In the genomic region with DNA sequence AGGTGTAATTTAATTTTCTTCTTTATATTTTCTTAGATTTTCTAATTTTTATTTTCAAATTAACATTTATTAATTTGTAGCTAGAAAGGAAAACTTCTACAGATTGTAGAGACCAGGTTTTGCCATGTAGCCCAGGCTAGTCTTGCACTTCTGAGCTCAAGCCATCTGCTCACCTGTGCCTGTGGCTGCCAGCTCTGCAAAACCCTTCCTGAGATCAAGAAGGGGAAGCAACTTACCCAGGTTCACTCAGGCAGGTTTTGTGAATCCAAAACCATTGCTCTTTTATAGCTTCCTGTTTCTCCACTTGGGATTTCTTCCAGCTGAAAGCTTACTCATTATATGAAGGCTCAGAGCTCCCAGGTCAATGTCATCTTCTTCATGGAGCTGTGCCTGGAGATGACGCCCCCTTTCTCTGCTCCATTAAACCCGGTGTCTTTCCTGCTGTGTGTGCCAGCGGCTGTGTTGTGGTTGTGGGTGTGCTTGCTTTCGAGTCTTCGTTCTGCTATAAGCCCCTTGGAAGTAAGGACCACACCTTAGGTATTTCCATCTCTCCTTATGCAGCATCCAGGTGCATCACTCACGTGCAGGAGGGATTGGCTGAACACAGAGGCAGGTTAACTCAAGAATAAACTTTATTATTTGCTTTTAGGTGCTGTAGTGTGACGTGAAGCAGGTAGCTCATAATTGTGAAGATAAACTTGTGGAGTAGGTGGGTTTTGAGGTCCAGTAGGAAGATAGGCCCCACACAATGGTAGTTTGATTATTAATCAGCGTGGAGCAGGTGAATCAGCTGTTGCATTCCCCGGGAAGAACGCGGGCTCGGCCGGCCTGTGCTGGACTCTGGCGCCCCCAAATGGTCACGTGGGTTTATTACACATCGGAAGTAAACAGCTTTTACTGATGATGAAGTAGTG, we compare ENCODE assay signal across 8 cellular contexts. TPM values are rescaled to one million over a fixed set of nuclear protein-coding genes. Genes with fewer than 3 reads are reported as not detected.
DNase-seq lines count a peak whose midpoint lies in the region; ATAC-seq, FAIRE-seq and TF ChIP-seq lines count a peak whose summit lies in the region.

No MANE protein-coding gene starts in this region.

- H3K27ac Mint-ChIP-seq in activated T-cell treated with anti-CD3 and anti-CD28 coated beads, Interleukin-2, amount 50 U/mL, for 72 hours: peak overlapping the region; percentile 45
- no peak overlapping the region for H3K27ac Mint-ChIP-seq in neural crest cell (ENCODE audit: unreplicated experiment)
- H3K27ac Mint-ChIP-seq in stimulated activated naive CD8-positive, alpha-beta T cell treated with anti-CD3 and anti-CD28 coated beads, Interleukin-15, Interleukin-2, amounts not matched to agents 100 ng/mL and 50 ng/mL, for 24 hours: no peak overlapping the region

- H3K36me3 Mint-ChIP-seq in activated T-cell treated with anti-CD3 and anti-CD28 coated beads, Interleukin-2, amount 50 U/mL, for 72 hours (ENCODE audit: insufficient read depth in 2 of 2): no peaks in the 10 kb centered on the region
- peaks cover 4% of the 10 kb centered on the region for H3K36me3 Mint-ChIP-seq in neural crest cell (ENCODE audit: low read depth)
- H3K36me3 Mint-ChIP-seq in stimulated activated naive CD8-positive, alpha-beta T cell treated with anti-CD3 and anti-CD28 coated beads, Interleukin-15, Interleukin-2, amounts not matched to agents 100 ng/mL and 50 ng/mL, for 24 hours (ENCODE audit: low read depth): no peaks in the 10 kb centered on the region

- peak; percentile 86 to 90 for ATAC-seq in activated T-cell treated with anti-CD3 and anti-CD28 coated beads, Interleukin-2, amount 50 U/mL, for 72 hours (replicated peaks in 1 of 2)
- no peak for ATAC-seq in HG03039 (IDR thresholded peaks at IDR 0.05; ENCODE audit: unreplicated experiment)

- no peaks in the 10 kb centered on the region for H3K9me3 Mint-ChIP-seq in activated T-cell treated with anti-CD3 and anti-CD28 coated beads, Interleukin-2, amount 50 U/mL, for 72 hours
- peaks cover 6% of the 10 kb centered on the region for H3K9me3 Mint-ChIP-seq in neural crest cell
- no peaks in the 10 kb centered on the region for H3K9me3 Mint-ChIP-seq in stimulated activated naive CD8-positive, alpha-beta T cell treated with anti-CD3 and anti-CD28 coated beads, Interleukin-15, Interleukin-2, amounts not matched to agents 100 ng/mL and 50 ng/mL, for 24 hours

- peak overlapping the region; percentile 59 to 64 for H3K4me3 Mint-ChIP-seq in activated T-cell treated with anti-CD3 and anti-CD28 coated beads, Interleukin-2, amount 50 U/mL, for 72 hours
- H3K4me3 Mint-ChIP-seq in neural crest cell: no peak overlapping the region
- peak overlapping the region; percentile 17 for H3K4me3 Mint-ChIP-seq in stimulated activated naive CD8-positive, alpha-beta T cell treated with anti-CD3 and anti-CD28 coated beads, Interleukin-15, Interleukin-2, amounts not matched to agents 100 ng/mL and 50 ng/mL, for 24 hours

- peaks cover 9% of the 10 kb centered on the region for H3K4me1 Mint-ChIP-seq in activated T-cell treated with anti-CD3 and anti-CD28 coated beads, Interleukin-2, amount 50 U/mL, for 72 hours (ENCODE audit: low read depth)
- H3K4me1 Mint-ChIP-seq in neural crest cell: no peaks in the 10 kb centered on the region
- H3K4me1 Mint-ChIP-seq in stimulated activated naive CD8-positive, alpha-beta T cell treated with anti-CD3 and anti-CD28 coated beads, Interleukin-15, Interleukin-2, amounts not matched to agents 100 ng/mL and 50 ng/mL, for 24 hours (ENCODE audit: low read depth): peaks cover 7% of the 10 kb centered on the region

- H3K27me3 Mint-ChIP-seq in activated T-cell treated with anti-CD3 and anti-CD28 coated beads, Interleukin-2, amount 50 U/mL, for 72 hours (ENCODE audit: low read depth): no peaks in the 10 kb centered on the region
- peaks cover 7% of the 10 kb centered on the region for H3K27me3 Mint-ChIP-seq in neural crest cell (ENCODE audit: low read depth)
- no peaks in the 10 kb centered on the region for H3K27me3 Mint-ChIP-seq in stimulated activated naive CD8-positive, alpha-beta T cell treated with anti-CD3 and anti-CD28 coated beads, Interleukin-15, Interleukin-2, amounts not matched to agents 100 ng/mL and 50 ng/mL, for 24 hours

- FAIRE-seq in D721Med (lab: Jason Lieb, UNC): no peak
- peak; percentile 82 for FAIRE-seq in RCC 7860 (lab: Jason Lieb, UNC)

- DNase-seq in D721Med (ENCODE audit: insufficient read length, low spot score) (peak; percentile 33), LNCaP clone FGC (ENCODE audit: low read depth) (peak; percentile 32), RCC 7860 (ENCODE audit: low spot score) (peak; percentile 71), fibroblast of mammary gland (ENCODE audit: low read depth) (peak; percentile 70), neural crest cell (ENCODE audit: low read depth, low spot score) (peak; percentile 85)
- peak; percentile 80 to 88 for DNase-seq in activated T-cell treated with anti-CD3 and anti-CD28 coated beads, Interleukin-2, amount 50 U/mL, for 72 hours

- no peak overlapping the region for H3K4me3 ChIP-seq in LNCaP clone FGC (ENCODE audit: low read depth, low read length)
- H3K4me3 ChIP-seq in fibroblast of mammary gland (ENCODE audit: control insufficient read depth, low read depth, low read length): no peak overlapping the region

- TF ChIP-seq CTCF in D721Med (IDR thresholded peaks at IDR 0.05; ENCODE audit: insufficient read depth, missing control alignments): peak; percentile 91
- peak; percentile 77 for TF ChIP-seq CTCF in LNCaP clone FGC (IDR thresholded peaks at IDR 0.05; ENCODE audit: control insufficient read depth, extremely low read depth, insufficient read depth)
- TF ChIP-seq CTCF in fibroblast of mammary gland (conservative IDR thresholded peaks at IDR 0.05; ENCODE audit: control insufficient read depth, insufficient read depth, low read depth, low read length): peak; percentile 84
- peak; percentile 96 for TF ChIP-seq CTCF in neural crest cell (conservative IDR thresholded peaks at IDR 0.05)

RNA-seq across cellular contexts. Expression of gene INCENP, which starts 42.2 kb away (rescaled TPM):
- 100 to 1,000 TPM; 129 to 161 TPM for total RNA-seq in activated T-cell treated with anti-CD3 and anti-CD28 coated beads, Interleukin-2, amount 50 U/mL, for 72 hours
- total RNA-seq in neural crest cell: 162 and 166 TPM in 2 replicates

Comparison
In these comparisons a context has a peak if more than half of its experiments do, and no peak if none do; other contexts are left out.
1. DNase-seq: peak in every context shown above with its lines; median percentile 85 in neural crest cell; 84 in activated T-cell treated with anti-CD3 and anti-CD28 coated beads, Interleukin-2, amount 50 U/mL, for 72 hours; 71 in RCC 7860; 70 in fibroblast of mammary gland; 33 in D721Med; 32 in LNCaP clone FGC.